ENCODE assay signal across 28 cellular contexts in genomic region chr10:104938031-104938430, GRCh38.
"Had no signal": no experiment of that assay in that cellular context is flagged by ENCODE, and none has a peak within 500 bp of the region (broad histone marks: within the 10 kb centered on the region; RNA-seq: fewer than 3 reads in every experiment).

No MANE protein-coding gene starts in this region.

- H3K9me3 ChIP-seq: body of pancreas, esophagus squamous epithelium, gastrocnemius medialis, left lung, lower lobe of right lung, psoas muscle, right atrium auricular region, stomach, thyroid gland, upper lobe of right lung had no signal

- DNase-seq: activated CD4-positive, alpha-beta memory T cell treated with anti-CD3 and anti-CD28 coated beads, Interleukin-2, amount 10 ng/mL, durations not matched to agents 7 days and 5 days; activated CD4-positive, alpha-beta T cell treated with anti-CD3 and anti-CD28 coated beads for 1 hour; activated CD4-positive, alpha-beta T cell treated with anti-CD3 and anti-CD28 coated beads, Interleukin-2, amount 10 ng/mL, durations not matched to agents 7 days and 5 days; activated naive CD8-positive, alpha-beta T cell treated with anti-CD3 and anti-CD28 coated beads, Interleukin-2, amount 50 U/mL, for 24 hours; activated T-cell treated with anti-CD3 and anti-CD28 coated beads, Interleukin-2, amount 50 U/mL, for 4 hours; dermis blood vessel endothelial cell; effector CD4-positive, alpha-beta T cell; esophagus squamous epithelium; gastrocnemius medialis; hippocampal formation; lower lobe of right lung; mesenchymal stem cell; naive thymus-derived CD8-positive, alpha-beta T cell; occipital lobe; psoas muscle; stimulated activated CD4-positive, alpha-beta T cell treated with anti-CD3 and anti-CD28 coated beads, Interleukin-15, amount 100 ng/mL, for 24 hours; stimulated activated CD4-positive, alpha-beta T cell treated with anti-CD3 and anti-CD28 coated beads, Interleukin-2, amount 100 ng/mL, for 24 hours; stimulated activated naive B cell treated with anti-CD40 and anti-IgM and Interleukin-4, amounts not matched to agents 10 μg/mL and 1 μg/mL and 100 μg/mL, for 72 hours; stomach; T-helper 2 cell; upper lobe of right lung had no signal

- H3K27me3 ChIP-seq: body of pancreas, esophagus squamous epithelium, gastrocnemius medialis, left lung, neural progenitor cell, right atrium auricular region, stomach, thyroid gland, upper lobe of right lung had no signal

- ATAC-seq: activated T-cell treated with anti-CD3 and anti-CD28 coated beads, Interleukin-2, amount 50 U/mL, for 4 hours; gastrocnemius medialis; naive thymus-derived CD8-positive, alpha-beta T cell; psoas muscle; stimulated activated naive B cell treated with anti-CD40 and anti-IgM and Interleukin-4, amounts not matched to agents 10 μg/mL and 1 μg/mL and 100 μg/mL, for 72 hours; WTC11 had no signal

- H3K27ac ChIP-seq: body of pancreas, esophagus squamous epithelium, gastrocnemius medialis, left lung, lower lobe of right lung, neural progenitor cell, parathyroid adenoma, psoas muscle, right atrium auricular region, stomach, thyroid gland, upper lobe of right lung had no signal

- H3K36me3 ChIP-seq: esophagus squamous epithelium, gastrocnemius medialis, left lung, lower lobe of right lung, neural progenitor cell, right atrium auricular region, stomach, thyroid gland, upper lobe of right lung had no signal

- H3K4me1 ChIP-seq: esophagus squamous epithelium, gastrocnemius medialis, left lung, lower lobe of right lung, parathyroid adenoma, psoas muscle, right atrium auricular region, stomach, thyroid gland, upper lobe of right lung had no signal

- H3K4me3 ChIP-seq: body of pancreas, esophagus squamous epithelium, gastrocnemius medialis, left lung, lower lobe of right lung, neural progenitor cell, psoas muscle, right atrium auricular region, stomach, thyroid gland, upper lobe of right lung had no signal
